8 cellular contexts compared by ENCODE assay signal in the genomic region with DNA sequence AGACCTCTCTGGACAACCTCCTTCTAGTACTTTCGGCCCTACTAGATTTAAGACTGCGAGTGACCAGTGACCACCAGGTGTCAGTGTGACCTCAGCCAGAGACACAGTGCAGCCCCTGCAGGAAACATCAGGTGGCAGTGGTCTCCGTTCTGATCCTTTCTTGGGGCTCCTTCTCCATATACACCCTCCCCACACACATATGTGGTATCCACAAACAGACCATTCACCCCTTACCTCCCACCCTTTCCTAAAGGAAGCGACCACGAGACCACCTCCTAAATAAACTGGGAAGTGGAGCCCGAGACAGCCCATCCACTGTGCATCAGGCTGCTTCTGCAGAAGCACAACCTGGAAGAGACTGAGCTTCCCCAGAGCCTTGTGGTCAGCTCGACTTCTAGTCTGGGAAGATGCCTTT. TPM values are rescaled to one million over a fixed set of nuclear protein-coding genes. Genes with fewer than 3 reads are reported as not detected.
DNase-seq lines count a peak whose midpoint lies in the region; ATAC-seq and TF ChIP-seq lines count a peak whose summit lies in the region.

No MANE protein-coding gene starts in this region.

- in situ Hi-C loops in astrocyte of the cerebellum (cut with HindIII; ENCODE audit: low sequenced_read_pairs): no loop called here

- H3K9me3 ChIP-seq in smooth muscle cell (replicated peaks; ENCODE audit: low read depth): no peaks in the 10 kb centered on the region

- peaks cover 13% of the 10 kb centered on the region for H3K36me3 Mint-ChIP-seq in T-helper 2 cell treated with Interferon-gamma antibody and Interleukin-4, amounts not matched to agents 5 μg/mL and 100 μg/mL, for 36 hours (ENCODE audit: low read depth)

- no peak overlapping the region for H3K27ac Mint-ChIP-seq in T-helper 2 cell treated with Interferon-gamma antibody and Interleukin-4, amounts not matched to agents 5 μg/mL and 100 μg/mL, for 36 hours

- peak; percentile 80 for DNase-seq in GM03348 (ENCODE audit: low spot score)
- DNase-seq in M059J (ENCODE audit: low read depth): peak; percentile 50
- DNase-seq in T-helper 2 cell treated with Interferon-gamma antibody and Interleukin-4, amounts not matched to agents 5 μg/mL and 100 μg/mL, for 36 hours (ENCODE audit: low spot score): peak; percentile 48
- DNase-seq in astrocyte of the cerebellum (ENCODE audit: low read depth): peak; percentile 68
- peak in 46 of 51 donors; percentile 8 to 82 (median 52) for DNase-seq in hypothalamus (lab: John Stamatoyannopoulos, UW)
- no peak for DNase-seq in smooth muscle cell (lab: John Stamatoyannopoulos, UW; ENCODE audit: unreplicated experiment)

- H3K4me2 ChIP-seq in smooth muscle cell: no peak overlapping the region

- no peaks in the 10 kb centered on the region for H3K27me3 Mint-ChIP-seq in T-helper 2 cell treated with Interferon-gamma antibody and Interleukin-4, amounts not matched to agents 5 μg/mL and 100 μg/mL, for 36 hours (ENCODE audit: low read depth)

- H4K20me1 ChIP-seq in smooth muscle cell (ENCODE audit: low read depth): peaks cover 69% of the 10 kb centered on the region

- peaks cover 21% of the 10 kb centered on the region for H3F3A ChIP-seq in smooth muscle cell (ENCODE audit: low read depth)

- no peak overlapping the region for H3K4me3 ChIP-seq in astrocyte of the cerebellum (ENCODE audit: low read depth, low read length)
- H3K4me3 ChIP-seq in smooth muscle cell: no peak overlapping the region

- H3K4me1 ChIP-seq in smooth muscle cell (ENCODE audit: low read depth): peaks cover 6% of the 10 kb centered on the region

- peaks cover 5% of the 10 kb centered on the region for H3K4me1 Mint-ChIP-seq in T-helper 2 cell treated with Interferon-gamma antibody and Interleukin-4, amounts not matched to agents 5 μg/mL and 100 μg/mL, for 36 hours (ENCODE audit: low read depth)

- no peak overlapping the region for H3K9ac ChIP-seq in smooth muscle cell (ENCODE audit: low read depth)

- H3K79me2 ChIP-seq in smooth muscle cell (ENCODE audit: low read depth): peaks cover 7% of the 10 kb centered on the region

- no peaks in the 10 kb centered on the region for H3K36me3 ChIP-seq in smooth muscle cell (ENCODE audit: low read depth)

- H3K4me3 Mint-ChIP-seq in T-helper 2 cell treated with Interferon-gamma antibody and Interleukin-4, amounts not matched to agents 5 μg/mL and 100 μg/mL, for 36 hours: no peak overlapping the region

- no peak overlapping the region for H2AFZ ChIP-seq in smooth muscle cell (ENCODE audit: low read depth)

- no peak for ATAC-seq in GM18873 (IDR thresholded peaks at IDR 0.05; ENCODE audit: low FRiP score, unreplicated experiment)
- ATAC-seq in HG02610 (IDR thresholded peaks at IDR 0.05; ENCODE audit: unreplicated experiment): no peak

- no peak overlapping the region for H3K27ac ChIP-seq in smooth muscle cell (ENCODE audit: low read depth)

- 38% methylated on average over 7 of the region's 7 CpGs for WGBS in smooth muscle cell (ENCODE audit: low lambda C conversion rate)

- no peaks in the 10 kb centered on the region for H3K9me3 Mint-ChIP-seq in T-helper 2 cell treated with Interferon-gamma antibody and Interleukin-4, amounts not matched to agents 5 μg/mL and 100 μg/mL, for 36 hours

- TF ChIP-seq CTCF in astrocyte of the cerebellum (IDR thresholded peaks at IDR 0.05; ENCODE audit: low read depth, low read length, missing control alignments) (peak; percentile 97), smooth muscle cell (IDR thresholded peaks at IDR 0.05; ENCODE audit: borderline replicate concordance, insufficient read depth, poor library complexity, severe bottlenecking) (peak; percentile 98)

- no peaks in the 10 kb centered on the region for H3K27me3 ChIP-seq in smooth muscle cell (ENCODE audit: low read depth)

RNA-seq across cellular contexts. Expression of a gene that starts 38.5 kb away (rescaled TPM):
- total RNA-seq in M059J (2014; rRNA removed; shearing (Covaris generic)): not detected in 2 replicates
- 0.63 and 0.99 TPM in 2 replicates for total RNA-seq in smooth muscle cell
- 0.41 and 0.70 TPM in 2 replicates for polyA plus RNA-seq in smooth muscle cell
